1 cellular context compared by ENCODE assay signal in the genomic region with DNA sequence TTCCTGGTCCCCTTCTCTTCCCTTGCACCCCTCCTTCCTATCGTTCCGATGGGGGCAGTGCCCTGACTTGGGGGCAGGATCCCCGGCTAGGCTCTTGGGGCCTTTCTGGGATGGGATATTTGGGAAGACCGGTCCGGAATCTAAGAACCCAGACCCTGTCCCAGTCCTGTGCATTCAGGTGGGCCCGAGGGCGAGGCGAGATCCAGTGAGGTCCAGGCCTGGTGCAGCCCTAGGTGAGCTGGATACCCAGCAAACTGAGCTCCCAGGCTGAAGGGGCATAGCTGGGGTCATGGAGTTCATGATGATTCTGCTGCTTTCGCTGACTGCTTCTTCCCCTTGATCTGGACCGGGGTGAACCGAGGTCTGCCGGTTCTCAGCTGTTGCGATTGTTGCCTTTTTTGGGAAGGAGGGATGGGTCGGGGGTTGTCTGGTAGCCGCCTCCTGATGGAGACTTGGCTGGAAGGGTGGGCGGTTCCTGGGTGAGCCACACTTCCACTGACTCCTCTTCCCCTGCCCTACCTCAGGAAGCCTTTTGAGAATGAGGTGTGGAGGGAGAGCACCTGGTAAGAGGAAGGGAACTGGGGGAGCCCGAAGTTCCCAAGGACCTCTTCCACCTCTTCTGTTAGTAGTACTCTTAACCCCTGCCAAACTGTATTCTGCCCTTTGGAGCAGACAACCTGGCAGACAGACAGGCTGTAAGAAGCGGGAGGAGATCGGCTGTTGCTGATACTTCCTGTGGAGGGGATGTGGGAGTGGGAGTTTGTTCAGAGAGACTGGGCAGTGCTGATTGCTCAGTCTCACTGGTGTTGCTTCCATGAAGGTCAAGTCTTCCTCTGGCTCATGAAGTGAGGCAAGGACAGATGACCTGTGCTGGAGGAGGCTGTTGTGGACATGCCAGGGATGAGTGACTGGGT.
TF ChIP-seq lines count a peak whose summit lies in the region.

No MANE protein-coding gene starts in this region.

TF ChIP-seq in HepG2, 621 proteins besides CTCF, POLR2A, EP300 and RAD21 (continued from another document and continues in another):
- TF ChIP-seq, protein P1, sequence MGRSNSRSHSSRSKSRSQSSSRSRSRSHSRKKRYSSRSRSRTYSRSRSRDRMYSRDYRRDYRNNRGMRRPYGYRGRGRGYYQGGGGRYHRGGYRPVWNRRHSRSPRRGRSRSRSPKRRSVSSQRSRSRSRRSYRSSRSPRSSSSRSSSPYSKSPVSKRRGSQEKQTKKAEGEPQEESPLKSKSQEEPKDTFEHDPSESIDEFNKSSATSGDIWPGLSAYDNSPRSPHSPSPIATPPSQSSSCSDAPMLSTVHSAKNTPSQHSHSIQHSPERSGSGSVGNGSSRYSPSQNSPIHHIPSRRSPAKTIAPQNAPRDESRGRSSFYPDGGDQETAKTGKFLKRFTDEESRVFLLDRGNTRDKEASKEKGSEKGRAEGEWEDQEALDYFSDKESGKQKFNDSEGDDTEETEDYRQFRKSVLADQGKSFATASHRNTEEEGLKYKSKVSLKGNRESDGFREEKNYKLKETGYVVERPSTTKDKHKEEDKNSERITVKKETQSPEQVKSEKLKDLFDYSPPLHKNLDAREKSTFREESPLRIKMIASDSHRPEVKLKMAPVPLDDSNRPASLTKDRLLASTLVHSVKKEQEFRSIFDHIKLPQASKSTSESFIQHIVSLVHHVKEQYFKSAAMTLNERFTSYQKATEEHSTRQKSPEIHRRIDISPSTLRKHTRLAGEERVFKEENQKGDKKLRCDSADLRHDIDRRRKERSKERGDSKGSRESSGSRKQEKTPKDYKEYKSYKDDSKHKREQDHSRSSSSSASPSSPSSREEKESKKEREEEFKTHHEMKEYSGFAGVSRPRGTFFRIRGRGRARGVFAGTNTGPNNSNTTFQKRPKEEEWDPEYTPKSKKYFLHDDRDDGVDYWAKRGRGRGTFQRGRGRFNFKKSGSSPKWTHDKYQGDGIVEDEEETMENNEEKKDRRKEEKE (IDR thresholded peaks at IDR 0.05) = no peak
- TF ChIP-seq SAP130 (CRISPR knock-in tag; IDR thresholded peaks at IDR 0.05; ENCODE audit: low read depth) = peak; percentile 69; the same call in 1 of the 2 replicates
- no peak for TF ChIP-seq ZNF558 (CRISPR knock-in tag; IDR thresholded peaks at IDR 0.05; ENCODE audit: borderline replicate concordance)
- TF ChIP-seq HHEX (CRISPR knock-in tag; IDR thresholded peaks at IDR 0.05) = no peak
- TF ChIP-seq, protein P2, sequence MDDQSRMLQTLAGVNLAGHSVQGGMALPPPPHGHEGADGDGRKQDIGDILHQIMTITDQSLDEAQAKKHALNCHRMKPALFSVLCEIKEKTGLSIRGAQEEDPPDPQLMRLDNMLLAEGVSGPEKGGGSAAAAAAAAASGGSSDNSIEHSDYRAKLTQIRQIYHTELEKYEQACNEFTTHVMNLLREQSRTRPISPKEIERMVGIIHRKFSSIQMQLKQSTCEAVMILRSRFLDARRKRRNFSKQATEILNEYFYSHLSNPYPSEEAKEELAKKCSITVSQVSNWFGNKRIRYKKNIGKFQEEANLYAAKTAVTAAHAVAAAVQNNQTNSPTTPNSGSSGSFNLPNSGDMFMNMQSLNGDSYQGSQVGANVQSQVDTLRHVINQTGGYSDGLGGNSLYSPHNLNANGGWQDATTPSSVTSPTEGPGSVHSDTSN (CRISPR knock-in tag; IDR thresholded peaks at IDR 0.05; ENCODE audit: borderline replicate concordance) = no peak
- TF ChIP-seq ZNF382 (CRISPR knock-in tag; IDR thresholded peaks at IDR 0.05; ENCODE audit: borderline replicate concordance) = no peak
- TF ChIP-seq ZNF652 (CRISPR knock-in tag; IDR thresholded peaks at IDR 0.05; ENCODE audit: borderline replicate concordance, low read depth) = peak; percentile 67; the same call in 1 of the 2 replicates
- no peak for TF ChIP-seq FOXA3 (CRISPR knock-in tag; IDR thresholded peaks at IDR 0.05)
- TF ChIP-seq SSRP1 (CRISPR knock-in tag; IDR thresholded peaks at IDR 0.05) = no peak; the same call in 1 of the 2 replicates
- TF ChIP-seq HOXA9 (CRISPR knock-in tag; IDR thresholded peaks at IDR 0.05; ENCODE audit: borderline replicate concordance) = no peak
- no peak for TF ChIP-seq ARNTL (CRISPR knock-in tag; IDR thresholded peaks at IDR 0.05)
- no peak for TF ChIP-seq ZNF33B (CRISPR knock-in tag; IDR thresholded peaks at IDR 0.05)
- peak; percentile 44; the same call in 1 of the 2 replicates for TF ChIP-seq HES4 (CRISPR knock-in tag; IDR thresholded peaks at IDR 0.05; ENCODE audit: borderline replicate concordance)
- TF ChIP-seq ZFP62 (CRISPR knock-in tag; IDR thresholded peaks at IDR 0.05) = no peak
- no peak for TF ChIP-seq KLF13 (CRISPR knock-in tag; IDR thresholded peaks at IDR 0.05)
- no peak for TF ChIP-seq HNRNPUL1 (IDR thresholded peaks at IDR 0.05; ENCODE audit: low read depth, low read length)
- no peak for TF ChIP-seq ZNF333 (CRISPR knock-in tag; IDR thresholded peaks at IDR 0.05; ENCODE audit: borderline replicate concordance)
- no peak for TF ChIP-seq HMG20A (CRISPR knock-in tag; IDR thresholded peaks at IDR 0.05; ENCODE audit: borderline replicate concordance)
- TF ChIP-seq NFE2L2 (IDR thresholded peaks at IDR 0.05; ENCODE audit: low read length) = no peak
- TF ChIP-seq ZNF468 (CRISPR knock-in tag; IDR thresholded peaks at IDR 0.05) = no peak
- TF ChIP-seq REXO4 (CRISPR knock-in tag; IDR thresholded peaks at IDR 0.05; ENCODE audit: borderline replicate concordance) = no peak
- no peak for TF ChIP-seq RCOR2 (CRISPR knock-in tag; IDR thresholded peaks at IDR 0.05)
- TF ChIP-seq ZNF431 (CRISPR knock-in tag; IDR thresholded peaks at IDR 0.05; ENCODE audit: borderline replicate concordance, low read depth) = no peak
- TF ChIP-seq AKAP8 (CRISPR knock-in tag; IDR thresholded peaks at IDR 0.05) = 0 out of 2 replicates have a peak, but pooled peaks have one; percentile 12
- TF ChIP-seq, protein P3, sequence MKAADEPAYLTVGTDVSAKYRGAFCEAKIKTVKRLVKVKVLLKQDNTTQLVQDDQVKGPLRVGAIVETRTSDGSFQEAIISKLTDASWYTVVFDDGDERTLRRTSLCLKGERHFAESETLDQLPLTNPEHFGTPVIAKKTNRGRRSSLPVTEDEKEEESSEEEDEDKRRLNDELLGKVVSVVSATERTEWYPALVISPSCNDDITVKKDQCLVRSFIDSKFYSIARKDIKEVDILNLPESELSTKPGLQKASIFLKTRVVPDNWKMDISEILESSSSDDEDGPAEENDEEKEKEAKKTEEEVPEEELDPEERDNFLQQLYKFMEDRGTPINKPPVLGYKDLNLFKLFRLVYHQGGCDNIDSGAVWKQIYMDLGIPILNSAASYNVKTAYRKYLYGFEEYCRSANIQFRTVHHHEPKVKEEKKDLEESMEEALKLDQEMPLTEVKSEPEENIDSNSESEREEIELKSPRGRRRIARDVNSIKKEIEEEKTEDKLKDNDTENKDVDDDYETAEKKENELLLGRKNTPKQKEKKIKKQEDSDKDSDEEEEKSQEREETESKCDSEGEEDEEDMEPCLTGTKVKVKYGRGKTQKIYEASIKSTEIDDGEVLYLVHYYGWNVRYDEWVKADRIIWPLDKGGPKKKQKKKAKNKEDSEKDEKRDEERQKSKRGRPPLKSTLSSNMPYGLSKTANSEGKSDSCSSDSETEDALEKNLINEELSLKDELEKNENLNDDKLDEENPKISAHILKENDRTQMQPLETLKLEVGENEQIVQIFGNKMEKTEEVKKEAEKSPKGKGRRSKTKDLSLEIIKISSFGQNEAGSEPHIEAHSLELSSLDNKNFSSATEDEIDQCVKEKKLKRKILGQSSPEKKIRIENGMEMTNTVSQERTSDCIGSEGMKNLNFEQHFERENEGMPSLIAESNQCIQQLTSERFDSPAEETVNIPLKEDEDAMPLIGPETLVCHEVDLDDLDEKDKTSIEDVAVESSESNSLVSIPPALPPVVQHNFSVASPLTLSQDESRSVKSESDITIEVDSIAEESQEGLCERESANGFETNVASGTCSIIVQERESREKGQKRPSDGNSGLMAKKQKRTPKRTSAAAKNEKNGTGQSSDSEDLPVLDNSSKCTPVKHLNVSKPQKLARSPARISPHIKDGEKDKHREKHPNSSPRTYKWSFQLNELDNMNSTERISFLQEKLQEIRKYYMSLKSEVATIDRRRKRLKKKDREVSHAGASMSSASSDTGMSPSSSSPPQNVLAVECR (CRISPR knock-in tag; IDR thresholded peaks at IDR 0.05; ENCODE audit: borderline replicate concordance) = 0 out of 2 replicates have a peak, but pooled peaks have one; percentile 24
- TF ChIP-seq ZSCAN31 (CRISPR knock-in tag; IDR thresholded peaks at IDR 0.05; ENCODE audit: low read depth) = no peak
- no peak for TF ChIP-seq MAF1 (CRISPR knock-in tag; IDR thresholded peaks at IDR 0.05; ENCODE audit: borderline replicate concordance)
- TF ChIP-seq PHF5A (CRISPR knock-in tag; IDR thresholded peaks at IDR 0.05; ENCODE audit: low read depth, unreplicated experiment) = no peak
- no peak for TF ChIP-seq ETV6 (CRISPR knock-in tag; conservative IDR thresholded peaks at IDR 0.05)
- TF ChIP-seq SYNCRIP (IDR thresholded peaks at IDR 0.05; ENCODE audit: insufficient read depth, low read depth, low read length) = no peak
- TF ChIP-seq, protein P4, sequence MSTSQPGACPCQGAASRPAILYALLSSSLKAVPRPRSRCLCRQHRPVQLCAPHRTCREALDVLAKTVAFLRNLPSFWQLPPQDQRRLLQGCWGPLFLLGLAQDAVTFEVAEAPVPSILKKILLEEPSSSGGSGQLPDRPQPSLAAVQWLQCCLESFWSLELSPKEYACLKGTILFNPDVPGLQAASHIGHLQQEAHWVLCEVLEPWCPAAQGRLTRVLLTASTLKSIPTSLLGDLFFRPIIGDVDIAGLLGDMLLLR (CRISPR knock-in tag; IDR thresholded peaks at IDR 0.05) = no peak
- TF ChIP-seq, protein P5, sequence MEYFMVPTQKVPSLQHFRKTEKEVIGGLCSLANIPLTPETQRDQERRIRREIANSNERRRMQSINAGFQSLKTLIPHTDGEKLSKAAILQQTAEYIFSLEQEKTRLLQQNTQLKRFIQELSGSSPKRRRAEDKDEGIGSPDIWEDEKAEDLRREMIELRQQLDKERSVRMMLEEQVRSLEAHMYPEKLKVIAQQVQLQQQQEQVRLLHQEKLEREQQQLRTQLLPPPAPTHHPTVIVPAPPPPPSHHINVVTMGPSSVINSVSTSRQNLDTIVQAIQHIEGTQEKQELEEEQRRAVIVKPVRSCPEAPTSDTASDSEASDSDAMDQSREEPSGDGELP (IDR thresholded peaks at IDR 0.05; ENCODE audit: borderline replicate concordance, low read depth) = peak; percentile 38; the same call in 1 of the 2 replicates
- TF ChIP-seq ZNF577 (CRISPR knock-in tag; IDR thresholded peaks at IDR 0.05; ENCODE audit: borderline replicate concordance, low read depth) = no peak
- TF ChIP-seq ZNF75D (CRISPR knock-in tag; IDR thresholded peaks at IDR 0.05; ENCODE audit: borderline replicate concordance) = no peak
- TF ChIP-seq KMT2B (CRISPR knock-in tag; IDR thresholded peaks at IDR 0.05) = no peak
- no peak for TF ChIP-seq RFX3 (CRISPR knock-in tag; IDR thresholded peaks at IDR 0.05)
- no peak for TF ChIP-seq FIP1L1 (IDR thresholded peaks at IDR 0.05; ENCODE audit: borderline replicate concordance, insufficient read depth, low read depth, low read length)
- TF ChIP-seq ZFP36L2 (CRISPR knock-in tag; IDR thresholded peaks at IDR 0.05) = no peak
- no peak for TF ChIP-seq ZNF546 (CRISPR knock-in tag; conservative IDR thresholded peaks at IDR 0.05)
- no peak for TF ChIP-seq RFX5 (IDR thresholded peaks at IDR 0.05; ENCODE audit: low read depth, low read length)
- no peak for TF ChIP-seq ZNF30 (CRISPR knock-in tag; IDR thresholded peaks at IDR 0.05)
- TF ChIP-seq ZBTB7A (CRISPR knock-in tag; IDR thresholded peaks at IDR 0.05) = 0 out of 2 replicates have a peak, but pooled peaks have one; percentile 23
- TF ChIP-seq, protein P6, sequence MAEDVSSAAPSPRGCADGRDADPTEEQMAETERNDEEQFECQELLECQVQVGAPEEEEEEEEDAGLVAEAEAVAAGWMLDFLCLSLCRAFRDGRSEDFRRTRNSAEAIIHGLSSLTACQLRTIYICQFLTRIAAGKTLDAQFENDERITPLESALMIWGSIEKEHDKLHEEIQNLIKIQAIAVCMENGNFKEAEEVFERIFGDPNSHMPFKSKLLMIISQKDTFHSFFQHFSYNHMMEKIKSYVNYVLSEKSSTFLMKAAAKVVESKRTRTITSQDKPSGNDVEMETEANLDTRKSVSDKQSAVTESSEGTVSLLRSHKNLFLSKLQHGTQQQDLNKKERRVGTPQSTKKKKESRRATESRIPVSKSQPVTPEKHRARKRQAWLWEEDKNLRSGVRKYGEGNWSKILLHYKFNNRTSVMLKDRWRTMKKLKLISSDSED (CRISPR knock-in tag; IDR thresholded peaks at IDR 0.05) = no peak
- no peak for TF ChIP-seq ZNF766 (CRISPR knock-in tag; IDR thresholded peaks at IDR 0.05; ENCODE audit: borderline replicate concordance)
- no peak for TF ChIP-seq STAG1 (CRISPR knock-in tag; IDR thresholded peaks at IDR 0.05)
- TF ChIP-seq ZNF274 (CRISPR knock-in tag; IDR thresholded peaks at IDR 0.05) = no peak
- TF ChIP-seq ZZZ3 (CRISPR knock-in tag; IDR thresholded peaks at IDR 0.05; ENCODE audit: borderline replicate concordance) = no peak
- TF ChIP-seq HNF4G (IDR thresholded peaks at IDR 0.05; ENCODE audit: borderline replicate concordance, low read depth, low read length) = no peak
- TF ChIP-seq HNF4G (CRISPR knock-in tag; IDR thresholded peaks at IDR 0.05; ENCODE audit: borderline replicate concordance, low read depth) = peak; percentile 18; the same call in 1 of the 2 replicates
- no peak for TF ChIP-seq NPAS2 (CRISPR knock-in tag; IDR thresholded peaks at IDR 0.05; ENCODE audit: borderline replicate concordance)
- no peak for TF ChIP-seq RBM39 (IDR thresholded peaks at IDR 0.05; ENCODE audit: low read depth, low read length, poor library complexity, severe bottlenecking)
- TF ChIP-seq, protein P7, sequence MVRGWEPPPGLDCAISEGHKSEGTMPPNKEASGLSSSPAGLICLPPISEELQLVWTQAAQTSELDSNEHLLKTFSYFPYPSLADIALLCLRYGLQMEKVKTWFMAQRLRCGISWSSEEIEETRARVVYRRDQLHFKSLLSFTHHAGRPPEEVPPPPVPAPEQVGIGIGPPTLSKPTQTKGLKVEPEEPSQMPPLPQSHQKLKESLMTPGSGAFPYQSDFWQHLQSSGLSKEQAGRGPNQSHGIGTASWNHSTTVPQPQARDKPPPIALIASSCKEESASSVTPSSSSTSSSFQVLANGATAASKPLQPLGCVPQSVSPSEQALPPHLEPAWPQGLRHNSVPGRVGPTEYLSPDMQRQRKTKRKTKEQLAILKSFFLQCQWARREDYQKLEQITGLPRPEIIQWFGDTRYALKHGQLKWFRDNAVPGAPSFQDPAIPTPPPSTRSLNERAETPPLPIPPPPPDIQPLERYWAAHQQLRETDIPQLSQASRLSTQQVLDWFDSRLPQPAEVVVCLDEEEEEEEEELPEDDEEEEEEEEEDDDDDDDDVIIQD (CRISPR knock-in tag; IDR thresholded peaks at IDR 0.05; ENCODE audit: low read depth) = no peak
